Comparison of ENCODE assay signal across 15 cellular contexts in genomic region chr19:51448011-51448744, GRCh38. TPM values are rescaled to one million over a fixed set of nuclear protein-coding genes. Genes with fewer than 3 reads are reported as not detected.
A peak's percentile ranks its signal among the peaks of the same experiment; 100 is the strongest.
DNase-seq lines count a peak whose midpoint lies in the region; ATAC-seq, FAIRE-seq and TF ChIP-seq lines count a peak whose summit lies in the region.
"Had no signal": no experiment of that assay in that cellular context is flagged by ENCODE, and none has a peak within 500 bp of the region (broad histone marks: within the 10 kb centered on the region; RNA-seq: fewer than 3 reads in every experiment).

No MANE protein-coding gene starts in this region.

- TF ChIP-seq CTCF in GM12878 (IDR thresholded peaks at IDR 0.05 in 2 of 3, conservative IDR thresholded peaks at IDR 0.05 in 1 of 3; ENCODE audit: control insufficient read depth in 2 of 3, extremely low read depth in 1 of 3, insufficient read depth in 1 of 3, low read depth in 3 of 3, low read length in 3 of 3), result no peak

- SMC1A ChIA-PET in GM12878 (lab: Charles Lee; ENCODE audit: uncharacterized antibody, unreplicated experiment), result interaction anchor here (1.7 to 2.3 kb wide), 2 partner anchors 30 to 53 kb away, joined by 4 to 8 read pairs; partner anchors contain the start of gene SIGLEC10

- H3K9me3 ChIP-seq in KOPT-K1 (ENCODE audit: insufficient read depth, low read length, poor library complexity, severe bottlenecking), result peaks cover 20% of the 10 kb centered on the region
- no peaks in the 10 kb centered on the region; the same call in 2 of the 3 replicates for H3K9me3 ChIP-seq in GM12878 (replicated peaks; ENCODE audit: control insufficient read depth, insufficient read depth, low read length)

- peak overlapping the region; percentile 74 for H3K27ac Mint-ChIP-seq in activated CD4-positive, alpha-beta memory T cell treated with anti-CD3 and anti-CD28 coated beads, Interleukin-2, amount 10 ng/mL, durations not matched to agents 7 days and 5 days
- H3K27ac Mint-ChIP-seq: brain, nephron, WTC11 had no signal

- H3K9ac ChIP-seq in GM12878 (ENCODE audit: control insufficient read depth, insufficient read depth, low read length), result no peak overlapping the region

- WGBS in GM12878 (ENCODE audit: insufficient coverage, insufficient replicate concordance, low lambda C conversion rate, missing lambda C conversion rate), result 33% methylated on average over 16 of the region's 16 CpGs

- H3K36me3 ChIP-seq in KOPT-K1 (ENCODE audit: insufficient read depth, low read length) (no peaks in the 10 kb centered on the region), GM12878 (ENCODE audit: control insufficient read depth in 2 of 2, insufficient read depth in 2 of 2, low read length in 1 of 2) (no peaks in the 10 kb centered on the region)

- H4K20me1 ChIP-seq in GM12878 (ENCODE audit: control insufficient read depth, insufficient read depth), result no peaks in the 10 kb centered on the region

- peaks cover 25% of the 10 kb centered on the region for H3K36me3 Mint-ChIP-seq in activated CD4-positive, alpha-beta memory T cell treated with anti-CD3 and anti-CD28 coated beads, Interleukin-2, amount 10 ng/mL, durations not matched to agents 7 days and 5 days (ENCODE audit: low read depth)
- H3K36me3 Mint-ChIP-seq: brain had no signal

- RAD21 ChIA-PET in GM12878 (lab: Charles Lee; ENCODE audit: unreplicated experiment), result no interaction called here

- H3K9me3 Mint-ChIP-seq in activated CD4-positive, alpha-beta memory T cell treated with anti-CD3 and anti-CD28 coated beads, Interleukin-2, amount 10 ng/mL, durations not matched to agents 7 days and 5 days, result peaks cover 21% of the 10 kb centered on the region

- H3K4me1 Mint-ChIP-seq in activated CD4-positive, alpha-beta memory T cell treated with anti-CD3 and anti-CD28 coated beads, Interleukin-2, amount 10 ng/mL, durations not matched to agents 7 days and 5 days, result peaks cover 24% of the 10 kb centered on the region
- H3K4me1 Mint-ChIP-seq: brain, nephron, WTC11 had no signal

- no peak for FAIRE-seq in GM12878 (lab: Jason Lieb, UNC)
- FAIRE-seq in urothelium cell line (lab: Jason Lieb, UNC), result no peak

- peaks cover 22% of the 10 kb centered on the region for H3K27me3 Mint-ChIP-seq in activated CD4-positive, alpha-beta memory T cell treated with anti-CD3 and anti-CD28 coated beads, Interleukin-2, amount 10 ng/mL, durations not matched to agents 7 days and 5 days

- H3K4me1 ChIP-seq in GM12878 (ENCODE audit: control insufficient read depth, insufficient read depth, low read length), result peaks cover 5% of the 10 kb centered on the region; the same call in 1 of the 2 replicates

- POLR2A ChIA-PET in activated CD4-positive, alpha-beta memory T cell treated with anti-CD3 and anti-CD28 coated beads, Interleukin-2, amount 10 ng/mL, durations not matched to agents 7 days and 5 days (lab: Charles Lee), result interaction anchor here (0.6 kb wide), 1 partner anchor 88 kb away, joined by 4 read pairs; no protein-coding TSS in a partner anchor
- POLR2A ChIA-PET in GM12878 (lab: Charles Lee), result interaction anchor here (1.1 kb wide), 1 partner anchor 52 kb away, joined by 3 read pairs; no protein-coding TSS in a partner anchor

- no peaks in the 10 kb centered on the region; a peak in 1 of 4 replicates for H3K27me3 ChIP-seq in GM12878 (replicated peaks in 1 of 2; ENCODE audit: control insufficient read depth in 2 of 2, insufficient read depth in 2 of 2, low read length in 1 of 2)

- peak overlapping the region; percentile 45 for H3K27ac ChIP-seq in KOPT-K1 (ENCODE audit: low read depth, low read length, poor library complexity, severe bottlenecking)
- H3K27ac ChIP-seq in GM12878 (ENCODE audit: control insufficient read depth, insufficient read depth), result no peak overlapping the region

- TF ChIP-seq RAD21 in GM12878 (IDR thresholded peaks at IDR 0.05; ENCODE audit: insufficient read depth, low read depth, low read length), result no peak

- ATAC-seq in GM12878, result no peak
- no peak for ATAC-seq in HG02852 (IDR thresholded peaks at IDR 0.05; ENCODE audit: unreplicated experiment)
- ATAC-seq: sciatic nerve, WTC11 had no signal

- H3K4me3 ChIP-seq in GM12878, result no peak overlapping the region

- no TSS peak for BruUV-seq in GM12878 (replicated peaks; lab: Mats Ljungman, UMichigan)

- intact Hi-C loops in GM12878 (cut with micrococcal nuclease; ENCODE audit: unreplicated experiment), result no loop called here

- TF ChIP-seq POLR2A in GM12878 (IDR thresholded peaks at IDR 0.05; ENCODE audit: low read depth, low read length), result no peak

- in situ Hi-C loops in GM12878 (cut with MboI), result no loop called here

- H2AFZ ChIP-seq in GM12878 (ENCODE audit: control insufficient read depth, low read depth, low read length), result no peak overlapping the region

- peak overlapping the region; percentile 21 for H3K4me3 Mint-ChIP-seq in activated CD4-positive, alpha-beta memory T cell treated with anti-CD3 and anti-CD28 coated beads, Interleukin-2, amount 10 ng/mL, durations not matched to agents 7 days and 5 days
- H3K4me3 Mint-ChIP-seq: brain, nephron, WTC11 had no signal

- H3K79me2 ChIP-seq in GM12878 (ENCODE audit: control insufficient read depth, insufficient read depth, low read length), result no peaks in the 10 kb centered on the region

- peak; percentile 49 for DNase-seq in activated CD4-positive, alpha-beta memory T cell treated with anti-CD3 and anti-CD28 coated beads, Interleukin-2, amount 10 ng/mL, durations not matched to agents 7 days and 5 days
- DNase-seq in GM12878 (ENCODE audit: low read depth, low spot score) (no peak), 8988T (no peak), urothelium cell line (ENCODE audit: low spot score) (no peak), cerebellar nuclear complex (lab: John Stamatoyannopoulos, UW) (no peak)
- DNase-seq in stimulated activated CD4-positive, alpha-beta T cell treated with anti-CD3 and anti-CD28 coated beads, TNF-alpha, amount 100 ng/mL, for 48 hours (ENCODE audit: low read depth in 3 of 3), result peak; percentile 39 to 53 (median 47)
- DNase-seq: NCI-H1417 treated with DMSO at 0.1 percent for 48 hours, SIG-M5 had no signal

- TF ChIP-seq EP300 in GM12878 (IDR thresholded peaks at IDR 0.05; ENCODE audit: borderline replicate concordance in 1 of 2, control insufficient read depth in 1 of 2, low read depth in 2 of 2, low read length in 2 of 2), result no peak

- H3K4me2 ChIP-seq in GM12878 (ENCODE audit: control insufficient read depth, insufficient read depth), result peak overlapping the region; percentile 2

- CTCF ChIA-PET in activated CD4-positive, alpha-beta memory T cell treated with anti-CD3 and anti-CD28 coated beads, Interleukin-2, amount 10 ng/mL, durations not matched to agents 7 days and 5 days (lab: Charles Lee), result interaction anchor here (0.7 to 1.4 kb wide), 3 partner anchors 26 to 209 kb away, joined by 3 read pairs; no protein-coding TSS in a partner anchor
- CTCF ChIA-PET in GM12878 (lab: Yijun Ruan, JAX), result interaction anchor here (1.1 to 1.5 kb wide), 3 partner anchors 10 to 209 kb away, joined by 3 to 4 read pairs (median 4); no protein-coding TSS in a partner anchor

RNA-seq across cellular contexts. Expression of gene SIGLEC8, which starts 10.1 kb away (rescaled TPM):
- total RNA-seq in activated CD4-positive, alpha-beta memory T cell treated with anti-CD3 and anti-CD28 coated beads, Interleukin-2, amount 10 ng/mL, durations not matched to agents 7 days and 5 days, result not detected
- total RNA-seq in GM12878 (2013; cell fraction: nucleolus; rRNA removed), result not detected in 2 replicates
- not detected in 2 replicates for total RNA-seq in GM12878 (2014; rRNA removed)
- not detected in 2 replicates for total RNA-seq in GM12878 (2014; rRNA removed; fragmentation: Illumina TruSeq; extraction: Trizol)
- not detected in 2 replicates for total RNA-seq in GM12878 (2021)
- polyA plus RNA-seq in GM12878 (2011; ENCODE audit: low read depth), result not detected
- not detected in 2 replicates for polyA plus RNA-seq in GM12878 (2011; rRNA removed)
- polyA plus RNA-seq in GM12878 (2011; cell fraction: cytosol; rRNA removed), result not detected in 2 replicates
- not detected in 2 replicates for polyA plus RNA-seq in GM12878 (2011; cell fraction: nucleus; rRNA removed)
- polyA plus RNA-seq in GM12878 (2012), result not detected in 2 replicates
- polyA plus RNA-seq in GM12878 (2014; fragmentation: Illumina TruSeq; extraction: Trizol), result not detected in 2 replicates
- polyA plus RNA-seq in GM12878 (2014; fragmentation: Nextera tagmentation; extraction: Ambion mirVana), result not detected
- polyA plus RNA-seq in GM12878 (2014; rRNA removed), result not detected in 2 replicates
- not detected for polyA plus RNA-seq in GM12878 (2016; fragmentation: Nextera tagmentation; extraction: Ambion mirVana)
- not detected in 2 replicates for polyA minus RNA-seq in GM12878 (2011; rRNA and poly(A)+ RNA removed)
- polyA minus RNA-seq in GM12878 (2011; cell fraction: cytosol; rRNA and poly(A)+ RNA removed), result not detected in 2 replicates
- not detected in 2 replicates for polyA minus RNA-seq in GM12878 (2011; cell fraction: nucleus; rRNA and poly(A)+ RNA removed)
- total RNA-seq: WTC11 had no signal

RNA-seq across cellular contexts. Expression of gene CEACAM18, which starts 30.2 kb away (rescaled TPM):
- total RNA-seq in activated CD4-positive, alpha-beta memory T cell treated with anti-CD3 and anti-CD28 coated beads, Interleukin-2, amount 10 ng/mL, durations not matched to agents 7 days and 5 days, result not detected
- not detected in 2 replicates for total RNA-seq in GM12878 (2013; cell fraction: nucleolus; rRNA removed)
- not detected in 2 replicates for total RNA-seq in GM12878 (2014; rRNA removed)
- total RNA-seq in GM12878 (2014; rRNA removed; fragmentation: Illumina TruSeq; extraction: Trizol), result not detected in 2 replicates
- total RNA-seq in GM12878 (2021), result not detected in 2 replicates
- not detected for polyA plus RNA-seq in GM12878 (2011; ENCODE audit: low read depth)
- polyA plus RNA-seq in GM12878 (2011; rRNA removed), result not detected in 2 replicates
- polyA plus RNA-seq in GM12878 (2011; cell fraction: cytosol; rRNA removed), result not detected in 2 replicates
- polyA plus RNA-seq in GM12878 (2011; cell fraction: nucleus; rRNA removed), result not detected in 2 replicates
- polyA plus RNA-seq in GM12878 (2012), result not detected in 2 replicates
- not detected in 2 replicates for polyA plus RNA-seq in GM12878 (2014; fragmentation: Illumina TruSeq; extraction: Trizol)
- not detected for polyA plus RNA-seq in GM12878 (2014; fragmentation: Nextera tagmentation; extraction: Ambion mirVana)
- not detected in 2 replicates for polyA plus RNA-seq in GM12878 (2014; rRNA removed)
- not detected for polyA plus RNA-seq in GM12878 (2016; fragmentation: Nextera tagmentation; extraction: Ambion mirVana)
- polyA minus RNA-seq in GM12878 (2011; rRNA and poly(A)+ RNA removed), result not detected in 2 replicates
- polyA minus RNA-seq in GM12878 (2011; cell fraction: cytosol; rRNA and poly(A)+ RNA removed), result not detected in 2 replicates
- polyA minus RNA-seq in GM12878 (2011; cell fraction: nucleus; rRNA and poly(A)+ RNA removed), result not detected in 2 replicates
- total RNA-seq: sciatic nerve, subcutaneous adipose tissue, WTC11 had no signal

RNA-seq across cellular contexts. Expression of gene SIGLEC10, which starts 30.7 kb away (rescaled TPM):
- total RNA-seq in activated CD4-positive, alpha-beta memory T cell treated with anti-CD3 and anti-CD28 coated beads, Interleukin-2, amount 10 ng/mL, durations not matched to agents 7 days and 5 days, result under 1 TPM; 0.45 to 0.88 TPM
- total RNA-seq in GM12878 (2013; cell fraction: nucleolus; rRNA removed), result 27.2 and 31.5 TPM in 2 replicates
- total RNA-seq in GM12878 (2014; rRNA removed), result 11.3 and 13.0 TPM in 2 replicates
- total RNA-seq in GM12878 (2014; rRNA removed; fragmentation: Illumina TruSeq; extraction: Trizol), result 7.0 and 7.7 TPM in 2 replicates
- 12.2 and 13.3 TPM in 2 replicates for total RNA-seq in GM12878 (2021)
- polyA plus RNA-seq in GM12878 (2011; ENCODE audit: low read depth), result 5.6 TPM
- 1.4 and 2.3 TPM in 2 replicates for polyA plus RNA-seq in GM12878 (2011; rRNA removed)
- 1.6 and 2.1 TPM in 2 replicates for polyA plus RNA-seq in GM12878 (2011; cell fraction: cytosol; rRNA removed)
- 2.3 and 4.2 TPM in 2 replicates for polyA plus RNA-seq in GM12878 (2011; cell fraction: nucleus; rRNA removed)
- polyA plus RNA-seq in GM12878 (2012), result 7.1 and 14.4 TPM in 2 replicates
- polyA plus RNA-seq in GM12878 (2014; fragmentation: Illumina TruSeq; extraction: Trizol), result 13.0 and 16.8 TPM in 2 replicates
- 1 to 10 TPM; 2.5 to 3.0 TPM for polyA plus RNA-seq in GM12878 (2014; fragmentation: Nextera tagmentation; extraction: Ambion mirVana)
- 12.9 and 14.8 TPM in 2 replicates for polyA plus RNA-seq in GM12878 (2014; rRNA removed)
- 1 to 10 TPM; 7.5 to 7.9 TPM for polyA plus RNA-seq in GM12878 (2016; fragmentation: Nextera tagmentation; extraction: Ambion mirVana)
- polyA minus RNA-seq in GM12878 (2011; rRNA and poly(A)+ RNA removed), result 0.66 and 2.3 TPM in 2 replicates
- polyA minus RNA-seq in GM12878 (2011; cell fraction: cytosol; rRNA and poly(A)+ RNA removed), result 0.67 and 0.94 TPM in 2 replicates
- polyA minus RNA-seq in GM12878 (2011; cell fraction: nucleus; rRNA and poly(A)+ RNA removed), result 0.73 and 0.96 TPM in 2 replicates
- total RNA-seq: WTC11 had no signal

RNA-seq across cellular contexts. Expression of gene SIGLEC12, which starts 53.4 kb away (rescaled TPM):
- total RNA-seq in activated CD4-positive, alpha-beta memory T cell treated with anti-CD3 and anti-CD28 coated beads, Interleukin-2, amount 10 ng/mL, durations not matched to agents 7 days and 5 days, result under 1 TPM; 0.35 to 0.43 TPM
- total RNA-seq in GM12878 (2013; cell fraction: nucleolus; rRNA removed), result not detected in 2 replicates
- total RNA-seq in GM12878 (2014; rRNA removed) (0.06 and 0.11 TPM in 2 replicates), GM12878 (2014; rRNA removed; fragmentation: Illumina TruSeq; extraction: Trizol) (not detected in 2 replicates), GM12878 (2021) (0.29 TPM in 1 of 2 replicates, not detected in the other)
- not detected for polyA plus RNA-seq in GM12878 (2011; ENCODE audit: low read depth)
- polyA plus RNA-seq in GM12878 (2011; rRNA removed) (0.03 TPM in 1 of 2 replicates, not detected in the other), GM12878 (2014; fragmentation: Illumina TruSeq; extraction: Trizol) (0.09 TPM in 1 of 2 replicates, not detected in the other), GM12878 (2014; fragmentation: Nextera tagmentation; extraction: Ambion mirVana) (not detected), GM12878 (2014; rRNA removed) (0.06 and 0.11 TPM in 2 replicates), GM12878 (2016; fragmentation: Nextera tagmentation; extraction: Ambion mirVana) (under 1 TPM in 1 of 2 experiments, not detected in 1; 0.18 TPM)
- 0.09 TPM in 1 of 2 replicates, not detected in the other for polyA plus RNA-seq in GM12878 (2011; cell fraction: cytosol; rRNA removed)
- polyA plus RNA-seq in GM12878 (2011; cell fraction: nucleus; rRNA removed), result 0.16 TPM in 1 of 2 replicates, not detected in the other
- polyA plus RNA-seq in GM12878 (2012), result not detected in 2 replicates
- 0.10 TPM in 1 of 2 replicates, not detected in the other for polyA minus RNA-seq in GM12878 (2011; rRNA and poly(A)+ RNA removed)
- not detected in 2 replicates for polyA minus RNA-seq in GM12878 (2011; cell fraction: cytosol; rRNA and poly(A)+ RNA removed)
- not detected in 2 replicates for polyA minus RNA-seq in GM12878 (2011; cell fraction: nucleus; rRNA and poly(A)+ RNA removed)
- total RNA-seq: sciatic nerve, subcutaneous adipose tissue, WTC11 had no signal

RNA-seq across cellular contexts. Expression of gene C19orf84, which starts 57.8 kb away (rescaled TPM):
- total RNA-seq in activated CD4-positive, alpha-beta memory T cell treated with anti-CD3 and anti-CD28 coated beads, Interleukin-2, amount 10 ng/mL, durations not matched to agents 7 days and 5 days, result not detected
- not detected in 2 replicates for total RNA-seq in GM12878 (2013; cell fraction: nucleolus; rRNA removed)
- total RNA-seq in GM12878 (2014; rRNA removed), result 0.11 TPM in 1 of 2 replicates, not detected in the other
- not detected in 2 replicates for total RNA-seq in GM12878 (2014; rRNA removed; fragmentation: Illumina TruSeq; extraction: Trizol)
- total RNA-seq in GM12878 (2021), result 0.21 and 0.29 TPM in 2 replicates
- polyA plus RNA-seq in GM12878 (2011; ENCODE audit: low read depth), result not detected
- polyA plus RNA-seq in GM12878 (2011; rRNA removed), result 0.08 TPM in 1 of 2 replicates, not detected in the other
- polyA plus RNA-seq in GM12878 (2011; cell fraction: cytosol; rRNA removed), result 0.07 TPM in 1 of 2 replicates, not detected in the other
- 0.13 TPM in 2 replicates for polyA plus RNA-seq in GM12878 (2011; cell fraction: nucleus; rRNA removed)
- polyA plus RNA-seq in GM12878 (2012), result 0.20 and 0.27 TPM in 2 replicates
- 0.10 and 0.46 TPM in 2 replicates for polyA plus RNA-seq in GM12878 (2014; fragmentation: Illumina TruSeq; extraction: Trizol)
- not detected for polyA plus RNA-seq in GM12878 (2014; fragmentation: Nextera tagmentation; extraction: Ambion mirVana)
- polyA plus RNA-seq in GM12878 (2014; rRNA removed), result 0.15 TPM in 1 of 2 replicates, not detected in the other
- polyA plus RNA-seq in GM12878 (2016; fragmentation: Nextera tagmentation; extraction: Ambion mirVana), result under 1 TPM; 0.09 to 0.35 TPM
- not detected in 2 replicates for polyA minus RNA-seq in GM12878 (2011; rRNA and poly(A)+ RNA removed)
- not detected in 2 replicates for polyA minus RNA-seq in GM12878 (2011; cell fraction: cytosol; rRNA and poly(A)+ RNA removed)
- not detected in 2 replicates for polyA minus RNA-seq in GM12878 (2011; cell fraction: nucleus; rRNA and poly(A)+ RNA removed)
- total RNA-seq: sciatic nerve, subcutaneous adipose tissue had no signal

Comparison
In these comparisons a context has a peak if more than half of its experiments do, and no peak if none do; other contexts are left out.
1. DNase-seq: peak in activated CD4-positive, alpha-beta memory T cell treated with anti-CD3 and anti-CD28 coated beads, Interleukin-2, amount 10 ng/mL, durations not matched to agents 7 days and 5 days (single experiment) and stimulated activated CD4-positive, alpha-beta T cell treated with anti-CD3 and anti-CD28 coated beads, TNF-alpha, amount 100 ng/mL, for 48 hours (3 of 3); none in GM12878 (single experiment), 8988T (single experiment), urothelium cell line (single experiment) and cerebellar nuclear complex (0 of 2).
2. RNA of gene SIGLEC10, which starts 30.7 kb away (total RNA-seq): 7.0 to 31.5 TPM in GM12878; 0.45 to 0.88 TPM in activated CD4-positive, alpha-beta memory T cell treated with anti-CD3 and anti-CD28 coated beads, Interleukin-2, amount 10 ng/mL, durations not matched to agents 7 days and 5 days; every median in the first group is over 4 times any median in the second.